In the genomic region with DNA sequence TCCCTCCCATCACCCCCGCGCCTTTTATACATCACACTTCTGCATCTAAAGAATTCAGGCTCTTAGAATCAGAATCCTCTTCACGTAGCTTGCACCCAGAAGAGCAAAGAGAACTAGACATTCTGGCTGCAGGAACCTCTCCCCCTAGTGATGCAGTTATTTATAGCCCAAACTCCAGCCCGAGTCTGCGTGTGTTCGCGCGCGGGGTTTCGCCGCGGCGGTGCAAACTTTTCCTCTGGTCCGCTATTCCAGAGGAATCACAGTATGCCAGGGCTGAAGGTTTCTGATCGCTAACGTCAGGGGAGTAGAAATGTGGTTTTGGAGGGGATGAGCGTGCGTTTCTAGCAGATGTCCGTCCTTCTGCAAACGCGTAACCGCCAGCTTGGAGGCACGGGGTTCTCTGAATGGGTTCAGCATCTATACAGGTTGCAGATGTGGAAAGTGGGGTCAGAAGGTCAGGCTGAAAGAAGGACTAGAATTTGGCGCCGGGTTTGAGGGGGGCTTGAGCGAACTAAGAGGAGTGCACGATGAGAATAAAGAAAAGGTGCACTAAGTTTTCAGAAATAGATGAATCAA, we compare ENCODE assay signal across 8 cellular contexts. TPM values are rescaled to one million over a fixed set of nuclear protein-coding genes. Genes with fewer than 3 reads are reported as not detected.
DNase-seq lines count a peak whose midpoint lies in the region; ATAC-seq and TF ChIP-seq lines count a peak whose summit lies in the region.

No MANE protein-coding gene starts in this region.

- in situ Hi-C loops in brain microvascular endothelial cell (cut with HindIII; ENCODE audit: low pct_ligation_motif_present, low sequenced_read_pairs) = no loop called here

- 1 to 4% (median 1%) methylated on average over 25 to 27 of the region's 27 CpGs for WGBS in adrenal gland, 4 donors

- no peak overlapping the region for H3K27ac ChIP-seq in brain microvascular endothelial cell
- no peak overlapping the region for H3K27ac ChIP-seq in adrenal gland

- POLR2A ChIA-PET in HEK293T (lab: Yijun Ruan, JAX) = interaction anchor here (0.8 to 3.9 kb wide), 14 partner anchors 11 to 606 kb away, joined by 3 to 33 read pairs (median 4); no protein-coding TSS in a partner anchor

- TF ChIP-seq POLR2A in adrenal gland (IDR thresholded peaks at IDR 0.05) = no peak

- peaks cover 11 to 32% of the 10 kb centered on the region in 2 donors for H3K4me1 ChIP-seq in adrenal gland (replicated peaks in 1 of 2)

- ATAC-seq in HG02973 (IDR thresholded peaks at IDR 0.05; ENCODE audit: unreplicated experiment) = no peak

- H3K4me3 ChIP-seq in brain microvascular endothelial cell (ENCODE audit: low read depth, low read length) (peak overlapping the region; percentile 61), adrenal gland (no peak overlapping the region)

- intact Hi-C loops in adrenal gland (cut with DNase I) = no loop called here

- H3K36me3 ChIP-seq in brain microvascular endothelial cell (replicated peaks) = no peaks in the 10 kb centered on the region
- H3K36me3 ChIP-seq in adrenal gland (replicated peaks in 1 of 2) = no peaks in the 10 kb centered on the region

- CTCF ChIA-PET in HEK293T (lab: Yijun Ruan, JAX) = interaction anchor here (0.7 to 1.6 kb wide), 6 partner anchors 21 to 608 kb away, joined by 3 to 4 read pairs (median 3); no protein-coding TSS in a partner anchor

- TF ChIP-seq CTCF in brain microvascular endothelial cell (IDR thresholded peaks at IDR 0.05; ENCODE audit: low read depth, low read length, missing control alignments) (peak; percentile 43), adrenal gland (IDR thresholded peaks at IDR 0.05) (no peak)

- H3K9me3 ChIP-seq in adrenal gland (replicated peaks in 1 of 3) = no peaks in the 10 kb centered on the region

- H3K27me3 ChIP-seq in brain microvascular endothelial cell (replicated peaks) (peaks cover 2% of the 10 kb centered on the region), adrenal gland (peaks cover 79% of the 10 kb centered on the region)

- DNase-seq in AG08396 (ENCODE audit: low spot score) (peak; percentile 19), HEK293T (ENCODE audit: extremely low spot score) (peak; percentile 39), brain microvascular endothelial cell (peak; percentile 17), midbrain (lab: John Stamatoyannopoulos, UW) (peak; percentile 63), NK-92 (lab: John Stamatoyannopoulos, UW; ENCODE audit: unreplicated experiment) (no peak), NAMALWA (ENCODE audit: low spot score) (no peak), adrenal gland (no peak)

TF ChIP-seq in HEK293T, 16 proteins besides CTCF, POLR2A, EP300 and RAD21:
- TF ChIP-seq FOXM1 (IDR thresholded peaks at IDR 0.05; ENCODE audit: borderline replicate concordance) (no peak), SP1 (IDR thresholded peaks at IDR 0.05) (no peak), CTBP1 (IDR thresholded peaks at IDR 0.05; ENCODE audit: borderline replicate concordance) (no peak; the same call in 1 of the 2 replicates), L3MBTL2 (conservative IDR thresholded peaks at IDR 0.05) (no peak), FOXA1 (IDR thresholded peaks at IDR 0.05) (no peak), ELF4 (IDR thresholded peaks at IDR 0.05) (no peak), LEF1 (IDR thresholded peaks at IDR 0.05; ENCODE audit: borderline replicate concordance) (no peak), BHLHE40 (IDR thresholded peaks at IDR 0.05; ENCODE audit: borderline replicate concordance) (no peak), SUZ12 (IDR thresholded peaks at IDR 0.05) (no peak), FOXK2 (IDR thresholded peaks at IDR 0.05) (no peak), ZNF384 (IDR thresholded peaks at IDR 0.05) (no peak), ARNT (IDR thresholded peaks at IDR 0.05) (no peak), HDGF (IDR thresholded peaks at IDR 0.05; ENCODE audit: borderline replicate concordance) (no peak), NFRKB (IDR thresholded peaks at IDR 0.05) (no peak)
- TF ChIP-seq, protein P1, sequence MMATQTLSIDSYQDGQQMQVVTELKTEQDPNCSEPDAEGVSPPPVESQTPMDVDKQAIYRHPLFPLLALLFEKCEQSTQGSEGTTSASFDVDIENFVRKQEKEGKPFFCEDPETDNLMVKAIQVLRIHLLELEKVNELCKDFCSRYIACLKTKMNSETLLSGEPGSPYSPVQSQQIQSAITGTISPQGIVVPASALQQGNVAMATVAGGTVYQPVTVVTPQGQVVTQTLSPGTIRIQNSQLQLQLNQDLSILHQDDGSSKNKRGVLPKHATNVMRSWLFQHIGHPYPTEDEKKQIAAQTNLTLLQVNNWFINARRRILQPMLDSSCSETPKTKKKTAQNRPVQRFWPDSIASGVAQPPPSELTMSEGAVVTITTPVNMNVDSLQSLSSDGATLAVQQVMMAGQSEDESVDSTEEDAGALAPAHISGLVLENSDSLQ (IDR thresholded peaks at IDR 0.05) = no peak
TF ChIP-seq in HEK293T: peak in this region for 0.

RNA-seq across cellular contexts. Expression of a gene that starts 1.9 kb away (rescaled TPM):
- total RNA-seq in adrenal gland = under 1 TPM in 7 of 8 donors, not detected in 1; 0.10 to 0.78 (median 0.18) TPM
- under 1 TPM; under 0.01 to 0.07 (median 0.03) TPM for polyA plus RNA-seq in adrenal gland

Comparison
In these comparisons a context has a peak if more than half of its experiments do, and no peak if none do; other contexts are left out.
1. DNase-seq: peak in AG08396 (single experiment), HEK293T (single experiment), brain microvascular endothelial cell (single experiment) and midbrain (single experiment); none in NK-92 (single experiment), NAMALWA (single experiment) and adrenal gland (0 of 7).